In the genomic region with DNA sequence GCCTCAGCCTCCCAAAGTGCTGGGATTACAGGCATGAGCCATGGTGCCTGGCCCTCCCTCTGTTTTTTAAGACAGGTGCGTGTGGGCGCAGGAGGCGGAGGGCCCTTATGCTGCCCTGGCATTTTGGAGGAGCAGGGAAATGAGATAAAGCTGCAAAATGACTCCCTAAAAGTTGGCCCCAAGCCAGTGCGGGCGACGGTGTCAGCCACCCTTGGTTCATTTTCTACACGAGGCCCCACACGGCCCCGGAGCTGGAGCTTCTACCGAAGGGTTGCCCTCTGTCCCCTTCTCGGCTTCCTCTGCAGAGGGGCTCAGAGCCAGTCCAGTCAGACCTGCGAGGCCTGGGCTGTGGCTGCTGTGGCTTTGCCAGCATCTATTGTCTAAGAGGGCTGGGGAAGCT, we compare ENCODE assay signal across 21 cellular contexts.
"Had no signal": no experiment of that assay in that cellular context is flagged by ENCODE, and none has a peak within 500 bp of the region (broad histone marks: within the 10 kb centered on the region; RNA-seq: fewer than 3 reads in every experiment).

No MANE protein-coding gene starts in this region.

- H3K4me1 Mint-ChIP-seq: memory B cell; natural killer cell; stimulated activated effector memory CD8-positive, alpha-beta T cell treated with anti-CD3 and anti-CD28 coated beads, Interleukin-12 subunit alpha, Interleukin-12 subunit beta, amount 100 ng/mL, for 72 hours had no signal

- H3K9me3 Mint-ChIP-seq: memory B cell; natural killer cell; stimulated activated effector memory CD8-positive, alpha-beta T cell treated with anti-CD3 and anti-CD28 coated beads, Interleukin-12 subunit alpha, Interleukin-12 subunit beta, amount 100 ng/mL, for 72 hours had no signal

- H3K9me3 ChIP-seq: gastrocnemius medialis, pancreas, sigmoid colon, stomach, thyroid gland, vagina had no signal

- H3K36me3 ChIP-seq: gastrocnemius medialis, pancreas, sigmoid colon, stomach, thyroid gland, vagina had no signal

- H3K27me3 ChIP-seq: gastrocnemius medialis, pancreas, thyroid gland had no signal

- H3K27ac ChIP-seq: pancreas, sigmoid colon, stomach, thyroid gland, vagina had no signal

- FAIRE-seq: keratinocyte, pancreas had no signal

- H3K4me3 Mint-ChIP-seq: memory B cell; natural killer cell; stimulated activated effector memory CD8-positive, alpha-beta T cell treated with anti-CD3 and anti-CD28 coated beads, Interleukin-12 subunit alpha, Interleukin-12 subunit beta, amount 100 ng/mL, for 72 hours had no signal

- H3K27ac Mint-ChIP-seq: memory B cell; natural killer cell; progenitor cell of endocrine pancreas; stimulated activated effector memory CD8-positive, alpha-beta T cell treated with anti-CD3 and anti-CD28 coated beads, Interleukin-12 subunit alpha, Interleukin-12 subunit beta, amount 100 ng/mL, for 72 hours had no signal

- H3K36me3 Mint-ChIP-seq: memory B cell; natural killer cell; stimulated activated effector memory CD8-positive, alpha-beta T cell treated with anti-CD3 and anti-CD28 coated beads, Interleukin-12 subunit alpha, Interleukin-12 subunit beta, amount 100 ng/mL, for 72 hours had no signal

- H3K4me1 ChIP-seq: pancreas, sigmoid colon, stomach, thyroid gland, vagina had no signal

- DNase-seq: dorsolateral prefrontal cortex; effector CD4-positive, alpha-beta T cell; gastrocnemius medialis; head of caudate nucleus; left ventricle myocardium superior; natural killer cell; occipital lobe; pancreas; sigmoid colon; stimulated activated CD4-positive, alpha-beta T cell treated with anti-CD3 and anti-CD28 coated beads, Interleukin-2, amount 100 ng/mL, for 24 hours; stimulated activated CD4-positive, alpha-beta T cell treated with anti-CD3 and anti-CD28 coated beads, Interleukin-4, amount 100 ng/mL, for 24 hours; stimulated activated naive CD4-positive, alpha-beta T cell treated with Interleukin-2 at 50 U/mL for 16 hours; stomach; thyroid gland; trophoblast cell had no signal

- H3K4me3 ChIP-seq: dorsolateral prefrontal cortex, gastrocnemius medialis, lung, pancreas, sigmoid colon, stomach, thyroid gland, vagina had no signal

- ATAC-seq: gastrocnemius medialis; left ventricle myocardium superior; natural killer cell; pancreas; stimulated activated effector memory CD8-positive, alpha-beta T cell treated with anti-CD3 and anti-CD28 coated beads, Interleukin-12 subunit alpha, Interleukin-12 subunit beta, amount 100 ng/mL, for 72 hours had no signal
